8 cellular contexts compared by ENCODE assay signal in genomic region chr19:58543826-58544590, GRCh38. TPM values are rescaled to one million over a fixed set of nuclear protein-coding genes. Genes with fewer than 3 reads are reported as not detected.
A peak's percentile ranks its signal among the peaks of the same experiment; 100 is the strongest.
DNase-seq lines count a peak whose midpoint lies in the region; ATAC-seq, FAIRE-seq and TF ChIP-seq lines count a peak whose summit lies in the region.

TRIM28 (plus strand) TSS chr19:58544064; CDS start chr19:58544758, 694 bp downstream.

- H3K4me3 ChIP-seq in SJCRH30 (peak within 1 kb of the TSS; percentile 99), astrocyte (ENCODE audit: insufficient read depth, low read depth, low read length) (peak within 1 kb of the TSS; percentile 88), hepatocyte (peak within 1 kb of the TSS; percentile 97), skeletal muscle cell (ENCODE audit: low read depth, low read length) (peak within 1 kb of the TSS; percentile 96)

- H3K27me3 ChIP-seq in SJCRH30 = no peaks in the 10 kb centered on the region; the same call in 1 of the 2 replicates
- H3K27me3 ChIP-seq in astrocyte (ENCODE audit: insufficient read depth, low read length) = peaks cover 9% of the 10 kb centered on the region
- no peaks in the 10 kb centered on the region for H3K27me3 ChIP-seq in hepatocyte

- H3K36me3 ChIP-seq in SJCRH30 (peaks cover 41% of the 10 kb centered on the region), astrocyte (ENCODE audit: insufficient read depth, low read length) (peaks cover 22% of the 10 kb centered on the region), hepatocyte (replicated peaks; ENCODE audit: insufficient read depth, low read depth) (peaks cover 3% of the 10 kb centered on the region)

- H3K9ac ChIP-seq in astrocyte (ENCODE audit: low read length) = peak within 1 kb of the TSS; percentile 97

- no peak for FAIRE-seq in astrocyte (lab: Jason Lieb, UNC)

- peak within 1 kb of the TSS; percentile 98 for H3K4me3 Mint-ChIP-seq in astrocyte (ENCODE audit: unreplicated experiment)

- H3K9me3 Mint-ChIP-seq in astrocyte (ENCODE audit: unreplicated experiment) = peaks cover 2% of the 10 kb centered on the region

- peak within 1 kb of the TSS; percentile 75 for H3K27ac ChIP-seq in SJCRH30
- H3K27ac ChIP-seq in astrocyte (ENCODE audit: low read depth, low read length) = peak within 1 kb of the TSS; percentile 89
- peak within 1 kb of the TSS; percentile 98 for H3K27ac ChIP-seq in hepatocyte

- H3K4me1 ChIP-seq in SJCRH30 (peaks cover 7% of the 10 kb centered on the region; the same call in 1 of the 2 replicates), astrocyte (ENCODE audit: insufficient read depth, low read length) (peaks cover 16% of the 10 kb centered on the region), hepatocyte (ENCODE audit: insufficient read depth) (peaks cover 22% of the 10 kb centered on the region)

- ATAC-seq in GM18498 (IDR thresholded peaks at IDR 0.05; ENCODE audit: unreplicated experiment) (peak; percentile 70), HG02884 (IDR thresholded peaks at IDR 0.05; ENCODE audit: unreplicated experiment) (peak; percentile 74)

- H3K27me3 Mint-ChIP-seq in astrocyte (ENCODE audit: low read depth, unreplicated experiment) = peaks cover 15% of the 10 kb centered on the region

- H3K4me2 ChIP-seq in astrocyte (ENCODE audit: low read length) (peak within 1 kb of the TSS; percentile 98), hepatocyte (peak within 1 kb of the TSS; percentile 97)

- under 1% methylated on average over 60 of the region's 73 CpGs for WGBS in hepatocyte (ENCODE audit: low lambda C conversion rate, missing lambda C conversion rate)

- peak; percentile 99 for DNase-seq in SJCRH30
- peak; percentile 97 for DNase-seq in astrocyte (ENCODE audit: low read depth)
- peak; percentile 99 for DNase-seq in hepatocyte (ENCODE audit: low spot score)
- DNase-seq in skeletal muscle cell (ENCODE audit: low read depth) = peak; percentile 98
- DNase-seq in NCI-H446 treated with DMSO at 0.1 percent for 48 hours (lab: John Stamatoyannopoulos, UW) = no peak
- no peak for DNase-seq in HUDEP-2 (lab: John Stamatoyannopoulos, UW; ENCODE audit: unreplicated experiment in 76 of 76)

- TF ChIP-seq CTCF in astrocyte (IDR thresholded peaks at IDR 0.05; ENCODE audit: insufficient read depth, low read depth, low read length) (no peak), hepatocyte (IDR thresholded peaks at IDR 0.05; ENCODE audit: poor library complexity) (no peak)

- H3K36me3 Mint-ChIP-seq in astrocyte (ENCODE audit: low read depth, unreplicated experiment) = peaks cover 14% of the 10 kb centered on the region

- H3K9me2 ChIP-seq in hepatocyte (replicated peaks; ENCODE audit: insufficient read depth) = no peaks in the 10 kb centered on the region

- H3K4me1 Mint-ChIP-seq in astrocyte (ENCODE audit: low read depth, unreplicated experiment) = peaks cover 17% of the 10 kb centered on the region

- H2AFZ ChIP-seq in astrocyte (ENCODE audit: low read depth, low read length) (peak within 1 kb of the TSS; percentile 79), hepatocyte (peak within 1 kb of the TSS; percentile 53)

- peaks cover 44% of the 10 kb centered on the region for H3K79me2 ChIP-seq in astrocyte (ENCODE audit: insufficient read depth, low read length)
- peaks cover 44% of the 10 kb centered on the region for H3K79me2 ChIP-seq in hepatocyte

- peak within 1 kb of the TSS; percentile 98 for H3K27ac Mint-ChIP-seq in astrocyte (ENCODE audit: unreplicated experiment)

- peaks cover 44% of the 10 kb centered on the region for H4K20me1 ChIP-seq in astrocyte (ENCODE audit: insufficient read depth, low read length)
- peaks cover 42% of the 10 kb centered on the region for H4K20me1 ChIP-seq in hepatocyte (ENCODE audit: insufficient read depth, poor library complexity, severe bottlenecking)

- H3K9me3 ChIP-seq in SJCRH30 (replicated peaks) = no peaks in the 10 kb centered on the region
- H3K9me3 ChIP-seq in astrocyte (ENCODE audit: insufficient read depth, low read depth, low read length) = no peaks in the 10 kb centered on the region
- H3K9me3 ChIP-seq in hepatocyte (ENCODE audit: low read depth) = no peaks in the 10 kb centered on the region

RNA-seq across cellular contexts. Expression of gene TRIM28, which starts in this region (rescaled TPM):
- 586 and 615 TPM in 2 replicates for total RNA-seq in SJCRH30 (2014; rRNA removed; shearing (Covaris generic))
- total RNA-seq in astrocyte = 339 and 351 TPM in 2 replicates
- total RNA-seq in hepatocyte = 189 and 191 TPM in 2 replicates
- polyA plus RNA-seq in hepatocyte = 159 and 180 TPM in 2 replicates

Comparison
In these comparisons a context has a peak if more than half of its experiments do, and no peak if none do; other contexts are left out.
1. DNase-seq: peak in SJCRH30 (2 of 2), astrocyte (single experiment), hepatocyte (single experiment) and skeletal muscle cell (single experiment); none in NCI-H446 treated with DMSO at 0.1 percent for 48 hours (single experiment) and HUDEP-2 (0 of 76).
2. Peak in every context shown above with its lines, with median percentiles within 50 percentile points of each other: H3K27ac ChIP-seq and H3K4me3 ChIP-seq.